In genomic region chr20:54082100-54082499, GRCh38 we compare ENCODE assay signal across 19 cellular contexts. TPM values are rescaled to one million over a fixed set of nuclear protein-coding genes. Genes with fewer than 3 reads are reported as not detected.
A peak's percentile ranks its signal among the peaks of the same experiment; 100 is the strongest.
DNase-seq lines count a peak whose midpoint lies in the region; ATAC-seq, FAIRE-seq and TF ChIP-seq lines count a peak whose summit lies in the region.
"Had no signal": no experiment of that assay in that cellular context is flagged by ENCODE, and none has a peak within 500 bp of the region (broad histone marks: within the 10 kb centered on the region; RNA-seq: fewer than 3 reads in every experiment).

No MANE protein-coding gene starts in this region.

- TF ChIP-seq POLR2A in GM12878 (IDR thresholded peaks at IDR 0.05; ENCODE audit: low read depth, low read length), result no peak

- H3K79me2 ChIP-seq in GM12878 (ENCODE audit: control insufficient read depth, insufficient read depth, low read length) (no peaks in the 10 kb centered on the region), parathyroid adenoma (no peaks in the 10 kb centered on the region)

- H2AFZ ChIP-seq in GM12878 (ENCODE audit: control insufficient read depth, low read depth, low read length), result peak overlapping the region; percentile 78
- peak overlapping the region; percentile 1 for H2AFZ ChIP-seq in parathyroid adenoma

- H3K4me2 ChIP-seq in BLaER1 (peak overlapping the region; percentile 63), GM12878 (ENCODE audit: control insufficient read depth, insufficient read depth) (no peak overlapping the region), parathyroid adenoma (ENCODE audit: low read length) (no peak overlapping the region)

- CTCF ChIA-PET in GM12878 (lab: Yijun Ruan, JAX), result interaction anchor here (0.7 to 1.3 kb wide), 7 partner anchors 20 to 669 kb away, joined by 3 to 7 read pairs (median 3); partner anchors contain the start of gene PFDN4

- H3K27me3 ChIP-seq in BLaER1, result no peaks in the 10 kb centered on the region
- no peaks in the 10 kb centered on the region for H3K27me3 ChIP-seq in GM12878 (replicated peaks in 1 of 2; ENCODE audit: control insufficient read depth in 2 of 2, insufficient read depth in 2 of 2, low read length in 1 of 2)
- H3K27me3 ChIP-seq in parathyroid adenoma (ENCODE audit: control insufficient read depth, insufficient read depth, low read length), result no peaks in the 10 kb centered on the region

- H3K27ac ChIP-seq in BLaER1 (no peak overlapping the region), GM12878 (ENCODE audit: control insufficient read depth, insufficient read depth) (no peak overlapping the region), parathyroid adenoma (no peak overlapping the region)

- TF ChIP-seq CTCF in GM12878 (IDR thresholded peaks at IDR 0.05 in 2 of 3, conservative IDR thresholded peaks at IDR 0.05 in 1 of 3; ENCODE audit: control insufficient read depth in 2 of 3, extremely low read depth in 1 of 3, insufficient read depth in 1 of 3, low read depth in 3 of 3, low read length in 3 of 3) (no peak), parathyroid adenoma (IDR thresholded peaks at IDR 0.05) (no peak)

- intact Hi-C loops in GM12878 (cut with micrococcal nuclease; ENCODE audit: unreplicated experiment), result no loop called here

- no peak for TF ChIP-seq EP300 in GM12878 (IDR thresholded peaks at IDR 0.05; ENCODE audit: borderline replicate concordance in 1 of 2, control insufficient read depth in 1 of 2, low read depth in 2 of 2, low read length in 2 of 2)

- H3K36me3 ChIP-seq in BLaER1 (no peaks in the 10 kb centered on the region), GM12878 (ENCODE audit: control insufficient read depth in 2 of 2, insufficient read depth in 2 of 2, low read length in 1 of 2) (no peaks in the 10 kb centered on the region), parathyroid adenoma (ENCODE audit: control insufficient read depth, insufficient read depth, low read length) (no peaks in the 10 kb centered on the region)

- ATAC-seq in GM12878 (no peak), GM18498 (IDR thresholded peaks at IDR 0.05; ENCODE audit: unreplicated experiment) (no peak)

- SMC1A ChIA-PET in GM12878 (lab: Charles Lee; ENCODE audit: uncharacterized antibody, unreplicated experiment), result interaction anchor here (0.8 to 3.2 kb wide), 4 partner anchors 13 to 91 kb away, joined by 3 to 14 read pairs (median 6); no protein-coding TSS in a partner anchor

- H3K9ac ChIP-seq in BLaER1 (no peak overlapping the region), GM12878 (ENCODE audit: control insufficient read depth, insufficient read depth, low read length) (no peak overlapping the region), parathyroid adenoma (no peak overlapping the region)

- BruUV-seq in GM12878 (replicated peaks; lab: Mats Ljungman, UMichigan), result no TSS peak

- TF ChIP-seq RAD21 in GM12878 (IDR thresholded peaks at IDR 0.05; ENCODE audit: insufficient read depth, low read depth, low read length), result no peak

- RAD21 ChIA-PET in GM12878 (lab: Charles Lee; ENCODE audit: unreplicated experiment), result interaction anchor here (2.3 kb wide), 1 partner anchor 18 kb away, joined by 9 read pairs; no protein-coding TSS in a partner anchor

- 54% methylated on average over 6 of the region's 6 CpGs for WGBS in GM12878 (ENCODE audit: insufficient coverage, insufficient replicate concordance, low lambda C conversion rate, missing lambda C conversion rate)

- in situ Hi-C loops in GM12878 (cut with MboI), result no loop called here

- DNase-seq in NCI-H2171 (lab: John Stamatoyannopoulos, UW), result peak; percentile 45
- DNase-seq in GM12878 (ENCODE audit: low read depth, low spot score), result no peak
- no peak for DNase-seq in epidermal melanocyte (ENCODE audit: insufficient read length, low spot score)
- no peak for DNase-seq in NCI-H187 treated with DMSO at 0.1 percent for 48 hours (lab: John Stamatoyannopoulos, UW)
- DNase-seq: C1 segment of cervical spinal cord; CD4-positive, alpha-beta memory T cell; COR-L47; DMS153; DMS79 treated with DMSO at 0.1 percent for 48 hours; EL; GOT3; H9 had no signal

- H3K4me1 ChIP-seq in BLaER1, result peaks cover 57% of the 10 kb centered on the region
- H3K4me1 ChIP-seq in GM12878 (ENCODE audit: control insufficient read depth, insufficient read depth, low read length), result peaks cover 30% of the 10 kb centered on the region
- no peaks in the 10 kb centered on the region for H3K4me1 ChIP-seq in parathyroid adenoma

- no peak overlapping the region for H3K4me3 ChIP-seq in BLaER1
- H3K4me3 ChIP-seq in GM12878, result no peak overlapping the region
- H3K4me3 ChIP-seq in parathyroid adenoma (ENCODE audit: low read depth, low read length), result no peak overlapping the region

- no peaks in the 10 kb centered on the region for H3K9me3 ChIP-seq in BLaER1
- H3K9me3 ChIP-seq in GM12878 (replicated peaks; ENCODE audit: control insufficient read depth, insufficient read depth, low read length), result no peaks in the 10 kb centered on the region
- H3K9me3 ChIP-seq in parathyroid adenoma (ENCODE audit: control insufficient read depth, low read length), result no peaks in the 10 kb centered on the region

- POLR2A ChIA-PET in GM12878 (lab: Charles Lee), result interaction anchor here (0.5 kb wide), 1 partner anchor 855 kb away, joined by 3 read pairs; no protein-coding TSS in a partner anchor

- FAIRE-seq in GM12878 (lab: Jason Lieb, UNC), result no peak
- FAIRE-seq: D721Med, G401.6, GM12892, GM19239 had no signal

- H4K20me1 ChIP-seq in BLaER1 (no peaks in the 10 kb centered on the region), GM12878 (ENCODE audit: control insufficient read depth, insufficient read depth) (no peaks in the 10 kb centered on the region)

TF ChIP-seq in GM12878, 131 proteins besides CTCF, POLR2A, EP300 and RAD21:
- TF ChIP-seq NBN (IDR thresholded peaks at IDR 0.05), result no peak
- peak in 1 of 2 experiments; percentile 24; a peak in 1 of 4 replicates for TF ChIP-seq ETV6 (conservative IDR thresholded peaks at IDR 0.05 in 1 of 2, IDR thresholded peaks at IDR 0.05 in 1 of 2; ENCODE audit: borderline replicate concordance in 1 of 2, low read depth in 1 of 2)
TF ChIP-seq in GM12878: peak in this region for 1.

RNA-seq across cellular contexts. Expression of gene BCAS1, which starts 11.7 kb away (rescaled TPM):
- total RNA-seq in GM12878 (2013; cell fraction: nucleolus; rRNA removed), result 1.1 and 1.2 TPM in 2 replicates
- total RNA-seq in GM12878 (2014; rRNA removed) (0.45 and 0.54 TPM in 2 replicates), GM12878 (2014; rRNA removed; fragmentation: Illumina TruSeq; extraction: Trizol) (0.72 and 0.78 TPM in 2 replicates), GM12878 (2021) (0.56 TPM in 2 replicates)
- 2.0 TPM for polyA plus RNA-seq in GM12878 (2011; ENCODE audit: low read depth)
- polyA plus RNA-seq in GM12878 (2011; rRNA removed) (0.24 and 0.34 TPM in 2 replicates), GM12878 (2014; fragmentation: Illumina TruSeq; extraction: Trizol) (0.87 and 1.00 TPM in 2 replicates), GM12878 (2014; fragmentation: Nextera tagmentation; extraction: Ambion mirVana) (under 1 TPM; 0.21 to 0.51 TPM), GM12878 (2014; rRNA removed) (0.67 and 0.74 TPM in 2 replicates), GM12878 (2016; fragmentation: Nextera tagmentation; extraction: Ambion mirVana) (1 to 10 TPM in 1 of 2 experiments, under 1 TPM in 1; 0.54 to 1.4 TPM)
- polyA plus RNA-seq in GM12878 (2011; cell fraction: cytosol; rRNA removed), result 0.23 and 0.25 TPM in 2 replicates
- polyA plus RNA-seq in GM12878 (2011; cell fraction: nucleus; rRNA removed), result 0.51 and 0.66 TPM in 2 replicates
- 3.0 and 5.4 TPM in 2 replicates for polyA plus RNA-seq in GM12878 (2012)
- 0.67 and 0.80 TPM in 2 replicates for polyA minus RNA-seq in GM12878 (2011; rRNA and poly(A)+ RNA removed)
- polyA minus RNA-seq in GM12878 (2011; cell fraction: cytosol; rRNA and poly(A)+ RNA removed), result not detected in 2 replicates
- polyA minus RNA-seq in GM12878 (2011; cell fraction: nucleus; rRNA and poly(A)+ RNA removed), result 0.96 and 0.97 TPM in 2 replicates
